In the genomic region with DNA sequence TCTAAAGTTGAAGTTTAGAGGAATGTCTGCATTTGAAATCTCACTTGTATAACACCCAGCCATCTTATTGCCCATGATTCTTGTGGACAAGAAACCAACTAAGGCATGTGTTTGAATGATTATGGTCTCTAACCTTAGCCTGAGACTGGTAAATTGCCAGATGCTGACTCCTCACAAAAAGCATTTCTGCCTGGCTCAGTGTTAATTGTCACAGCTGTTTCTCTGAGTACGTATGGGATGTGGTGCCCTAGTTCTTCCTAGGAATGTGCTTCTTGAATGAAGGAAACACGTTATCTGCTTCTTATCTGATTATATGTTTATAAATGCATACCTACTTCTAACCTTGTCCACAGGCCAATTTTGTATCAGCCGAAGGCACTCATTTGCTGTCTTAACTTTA, we compare ENCODE assay signal across 19 cellular contexts.
A peak's percentile ranks its signal among the peaks of the same experiment; 100 is the strongest.
DNase-seq lines count a peak whose midpoint lies in the region; ATAC-seq and TF ChIP-seq lines count a peak whose summit lies in the region.
"Had no signal": no experiment of that assay in that cellular context is flagged by ENCODE, and none has a peak within 500 bp of the region (broad histone marks: within the 10 kb centered on the region; RNA-seq: fewer than 3 reads in every experiment).

No MANE protein-coding gene starts in this region.

- no peak overlapping the region for H4K5ac ChIP-seq in mesendoderm (ENCODE audit: low read length)

- 72% methylated on average over 3 of the region's 3 CpGs for WGBS in mammary epithelial cell (ENCODE audit: low coverage, missing lambda C conversion rate)
- no CpG with 5 or more reads among the region's 3 CpGs for WGBS in mesendoderm (ENCODE audit: extremely low coverage, insufficient coverage, low lambda C conversion rate)

- intact Hi-C loops in mammary epithelial cell (cut with micrococcal nuclease) (no loop called here), PC-9 (cut with micrococcal nuclease; ENCODE audit: unreplicated experiment) (no loop called here)

- no peak overlapping the region for H3K9ac ChIP-seq in mammary epithelial cell (ENCODE audit: insufficient read depth, low read length)
- no peak overlapping the region for H3K9ac ChIP-seq in mesendoderm (ENCODE audit: low read length)
- H3K9ac ChIP-seq: BLaER1 had no signal

- H3K9me3 ChIP-seq in mammary epithelial cell (replicated peaks; ENCODE audit: insufficient read depth, low read length) (no peaks in the 10 kb centered on the region), PC-9 (ENCODE audit: insufficient read depth, low read depth) (no peaks in the 10 kb centered on the region)
- H3K9me3 ChIP-seq: BLaER1, esophagus squamous epithelium, stomach, vagina had no signal

- H3K4ac ChIP-seq in mesendoderm (ENCODE audit: low read depth, low read length): no peak overlapping the region

- H2AFZ ChIP-seq in mammary epithelial cell (ENCODE audit: low read depth, low read length): no peak overlapping the region
- H2AFZ ChIP-seq in PC-9: no peak overlapping the region

- no peaks in the 10 kb centered on the region for H3F3A ChIP-seq in PC-9 (ENCODE audit: insufficient read depth, low read depth)

- peak; percentile 29 for DNase-seq in AG04449 (ENCODE audit: low read depth, low spot score)
- DNase-seq in HS-5 (ENCODE audit: low read depth): peak; percentile 50
- DNase-seq in mammary epithelial cell: peak; percentile 30
- DNase-seq in mesendoderm: peak; percentile 75
- no peak for DNase-seq in NCI-H1417 treated with DMSO at 0.1 percent for 48 hours (lab: John Stamatoyannopoulos, UW)
- DNase-seq in PC-9: no peak
- DNase-seq: activated CD4-positive, alpha-beta memory T cell treated with anti-CD3 and anti-CD28 coated beads for 36 hours; amniotic stem cell; DMS79; esophagus squamous epithelium; NCI-H2171 treated with DMSO at 0.1 percent for 48 hours; occipital lobe; SHP77 treated with DMSO at 0.1 percent for 48 hours; stomach had no signal

- CTCF ChIA-PET in AG04449 (lab: Yijun Ruan, JAX) (interaction anchor here (4.4 kb wide), 1 partner anchor 11 kb away, joined by 21 read pairs; no protein-coding TSS in a partner anchor), mammary epithelial cell (lab: Charles Lee; ENCODE audit: low non-redundant PET) (no interaction called here), PC-9 (lab: Charles Lee) (no interaction called here)

- in situ Hi-C loops in mammary epithelial cell (cut with MboI; ENCODE audit: low sequenced_read_pairs in 2 of 2): no loop called here

- no peaks in the 10 kb centered on the region for H3K79me1 ChIP-seq in mesendoderm (ENCODE audit: low read length)

- TF ChIP-seq CTCF in AG04449 (IDR thresholded peaks at IDR 0.05; ENCODE audit: insufficient read depth, low read length, missing control alignments) (no peak), mammary epithelial cell (conservative IDR thresholded peaks at IDR 0.05 in 1 of 2, IDR thresholded peaks at IDR 0.05 in 1 of 2; ENCODE audit: extremely low read depth in 1 of 2, insufficient read depth in 1 of 2, low read depth in 1 of 2, low read length in 2 of 2) (no peak), PC-9 (conservative IDR thresholded peaks at IDR 0.05) (no peak)

- H3K4me2 ChIP-seq in mammary epithelial cell (ENCODE audit: insufficient read depth, low read depth, low read length) (no peak overlapping the region), mesendoderm (ENCODE audit: low read length) (no peak overlapping the region), PC-9 (no peak overlapping the region)

- H3K27ac ChIP-seq in mammary epithelial cell (ENCODE audit: insufficient read depth, low read depth, low read length): no peak overlapping the region
- H3K27ac ChIP-seq in mesendoderm (ENCODE audit: low read depth, low read length): no peak overlapping the region
- no peak overlapping the region for H3K27ac ChIP-seq in PC-9
- H3K27ac ChIP-seq: BLaER1, esophagus squamous epithelium, stomach, vagina had no signal

- H2BK120ac ChIP-seq in mesendoderm (ENCODE audit: low read depth, low read length): no peak overlapping the region

- H2BK5ac ChIP-seq in mesendoderm (ENCODE audit: low read length): no peak overlapping the region

- POLR2A ChIA-PET in AG04449 (lab: Yijun Ruan, JAX): no interaction called here
- POLR2A ChIA-PET in PC-9 (lab: Charles Lee; ENCODE audit: unreplicated experiment): no interaction called here

- H2BK15ac ChIP-seq in mesendoderm (replicated peaks; ENCODE audit: low read depth): no peak overlapping the region

- H4K8ac ChIP-seq in mesendoderm (ENCODE audit: low read depth, low read length): no peak overlapping the region

- no peak overlapping the region for H3K56ac ChIP-seq in mesendoderm (ENCODE audit: low read length)

- no peak overlapping the region for H3K18ac ChIP-seq in mesendoderm (ENCODE audit: low read length)

- H3K4me1 ChIP-seq in mammary epithelial cell (ENCODE audit: insufficient read depth, low read length) (no peaks in the 10 kb centered on the region), mesendoderm (ENCODE audit: control insufficient read depth, low read depth, low read length) (no peaks in the 10 kb centered on the region), PC-9 (replicated peaks; ENCODE audit: insufficient read depth) (no peaks in the 10 kb centered on the region)
- H3K4me1 ChIP-seq: esophagus squamous epithelium, vagina had no signal

- H3K36me3 ChIP-seq in mammary epithelial cell (ENCODE audit: insufficient read depth, low read length) (no peaks in the 10 kb centered on the region), mesendoderm (ENCODE audit: control insufficient read depth, insufficient read depth, low read length) (no peaks in the 10 kb centered on the region), PC-9 (ENCODE audit: low read depth) (no peaks in the 10 kb centered on the region)
- H3K36me3 ChIP-seq: BLaER1, esophagus squamous epithelium, stomach, vagina had no signal

- H4K20me1 ChIP-seq in mammary epithelial cell (ENCODE audit: insufficient read depth, low read length) (no peaks in the 10 kb centered on the region), PC-9 (ENCODE audit: insufficient read depth) (no peaks in the 10 kb centered on the region)
- H4K20me1 ChIP-seq: BLaER1 had no signal

- no TSS peak for BruUV-seq in mammary epithelial cell (replicated peaks; lab: Mats Ljungman, UMichigan)
- no TSS peak for BruUV-seq in PC-9 (replicated peaks; lab: Mats Ljungman, UMichigan)

- ATAC-seq in GM19467 (IDR thresholded peaks at IDR 0.05; ENCODE audit: unreplicated experiment) (no peak), HG02884 (IDR thresholded peaks at IDR 0.05; ENCODE audit: unreplicated experiment) (no peak)
- ATAC-seq: GM12878 had no signal

- H3K23ac ChIP-seq in mesendoderm (ENCODE audit: low read length): no peak overlapping the region

- dilution Hi-C loops in mammary epithelial cell (cut with HindIII; ENCODE audit: low sequenced_read_pairs): no loop called here

- no peaks in the 10 kb centered on the region for H3K9me2 ChIP-seq in PC-9 (ENCODE audit: insufficient read depth)

- H3K27me3 ChIP-seq in mammary epithelial cell (ENCODE audit: insufficient read depth, low read length) (peaks cover 4% of the 10 kb centered on the region), mesendoderm (ENCODE audit: insufficient read depth, low read length, poor library complexity) (no peaks in the 10 kb centered on the region), PC-9 (ENCODE audit: insufficient read depth, low read depth) (no peaks in the 10 kb centered on the region)
- H3K27me3 ChIP-seq: BLaER1, esophagus squamous epithelium, stomach, vagina had no signal

- H3K79me2 ChIP-seq in mammary epithelial cell (ENCODE audit: insufficient read depth, low read length): no peaks in the 10 kb centered on the region
- no peaks in the 10 kb centered on the region for H3K79me2 ChIP-seq in mesendoderm (ENCODE audit: control insufficient read depth, insufficient read depth, low read length)
- no peaks in the 10 kb centered on the region for H3K79me2 ChIP-seq in PC-9 (ENCODE audit: low read depth)

- no peak overlapping the region for H3K4me3 ChIP-seq in AG04449 (ENCODE audit: low read depth, low read length)
- no peak overlapping the region for H3K4me3 ChIP-seq in mammary epithelial cell (replicated peaks in 1 of 3; ENCODE audit: insufficient read depth in 1 of 3, low read depth in 2 of 3, low read length in 3 of 3)
- no peak overlapping the region for H3K4me3 ChIP-seq in mesendoderm (ENCODE audit: low read length)
- H3K4me3 ChIP-seq in PC-9: no peak overlapping the region
- H3K4me3 ChIP-seq: BLaER1, esophagus squamous epithelium, GM12878, stomach, vagina had no signal

- H2AK5ac ChIP-seq in mesendoderm (ENCODE audit: low read length): no peak overlapping the region

Comparison
In these comparisons a context has a peak if more than half of its experiments do, and no peak if none do; other contexts are left out.
1. DNase-seq: peak in AG04449 (single experiment), HS-5 (single experiment), mammary epithelial cell (single experiment) and mesendoderm (single experiment); none in NCI-H1417 treated with DMSO at 0.1 percent for 48 hours (single experiment) and PC-9 (0 of 2).